Comparison of ENCODE assay signal across 8 cellular contexts in the genomic region with DNA sequence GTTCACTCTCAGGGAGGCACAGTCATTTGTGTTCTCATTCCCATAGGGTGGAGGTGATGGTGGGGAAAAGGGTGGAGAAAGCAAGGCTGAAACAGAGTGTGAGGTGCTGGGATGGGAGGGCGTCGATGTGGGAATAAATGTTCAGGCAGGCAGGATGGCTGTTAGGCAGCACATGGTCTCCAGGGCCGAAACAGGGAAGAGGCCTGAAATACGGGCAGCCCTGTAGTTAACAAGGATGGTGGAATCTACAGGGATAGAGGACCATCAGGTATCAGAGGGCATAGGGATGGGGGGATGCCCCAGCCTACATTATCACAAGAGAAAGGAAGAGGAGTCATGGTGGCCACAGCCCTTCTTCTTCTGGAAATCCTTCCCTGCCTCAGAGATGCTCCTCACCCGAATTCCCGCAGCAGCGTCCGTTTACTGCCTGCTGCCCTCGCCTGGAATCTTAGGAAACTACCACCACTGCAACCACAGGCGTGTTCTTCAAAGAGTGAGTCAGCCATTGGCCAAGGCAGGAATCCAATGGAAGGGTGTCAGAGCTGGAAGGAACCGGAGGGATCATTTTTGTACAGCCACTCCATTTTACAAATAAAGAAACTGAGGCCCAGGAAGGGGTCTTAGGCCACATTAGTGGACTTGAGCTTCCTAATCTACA. TPM values are rescaled to one million over a fixed set of nuclear protein-coding genes. Genes with fewer than 3 reads are reported as not detected.
DNase-seq lines count a peak whose midpoint lies in the region; ATAC-seq, FAIRE-seq and TF ChIP-seq lines count a peak whose summit lies in the region.

No MANE protein-coding gene starts in this region.

- H3K9me3 ChIP-seq in upper lobe of left lung = no peaks in the 10 kb centered on the region

- TF ChIP-seq CTCF in bronchial epithelial cell (IDR thresholded peaks at IDR 0.05; ENCODE audit: insufficient read depth, low read length, severe bottlenecking) (peak; percentile 68), upper lobe of left lung (IDR thresholded peaks at IDR 0.05) (peak; percentile 11 to 56 (median 36))

- WGBS in upper lobe of left lung, 2 donors = 59 to 73% methylated on average over 11 of the region's 11 CpGs

- TF ChIP-seq EP300 in upper lobe of left lung (IDR thresholded peaks at IDR 0.05) = no peak

- H3K27ac ChIP-seq in upper lobe of left lung = no peak overlapping the region

- no peak overlapping the region for H3K4me3 ChIP-seq in bronchial epithelial cell (ENCODE audit: low read depth, low read length)
- no peak overlapping the region for H3K4me3 ChIP-seq in upper lobe of left lung

- DNase-seq in COLO829 (ENCODE audit: low spot score) (peak; percentile 59), NCI-H1092 (lab: John Stamatoyannopoulos, UW) (peak; percentile 9), bronchial epithelial cell (ENCODE audit: low read depth) (peak; percentile 79), left lobe of liver (ENCODE audit: low spot score) (peak; percentile 67), upper lobe of left lung (peak in 1 of 2 donors; percentile 52), NCI-H1436 treated with DMSO at 0.1 percent for 48 hours (lab: John Stamatoyannopoulos, UW) (no peak), NCI-H2227 treated with DMSO at 0.1 percent for 48 hours (lab: John Stamatoyannopoulos, UW) (no peak)
- no peak for DNase-seq in activated T-cell treated with anti-CD3 and anti-CD28 coated beads, Interleukin-2, amount 50 U/mL, for 1 hour

- no peak for FAIRE-seq in bronchial epithelial cell (lab: Jason Lieb, UNC)

- ATAC-seq in left lobe of liver = peak; percentile 98
- peak in 1 of 2 donors; percentile 83 for ATAC-seq in upper lobe of left lung (ENCODE audit: low FRiP score in 2 of 2)

- H3K27me3 ChIP-seq in bronchial epithelial cell (ENCODE audit: control insufficient read depth, insufficient read depth, low read length) (peaks cover 9% of the 10 kb centered on the region), upper lobe of left lung (no peaks in the 10 kb centered on the region)

- peaks cover 0 to 2% (median 0%) of the 10 kb centered on the region in 4 donors for H3K4me1 ChIP-seq in upper lobe of left lung

- TF ChIP-seq POLR2A in upper lobe of left lung (IDR thresholded peaks at IDR 0.05) = no peak

- H3K36me3 ChIP-seq in bronchial epithelial cell (ENCODE audit: control insufficient read depth, insufficient read depth, low read length) (no peaks in the 10 kb centered on the region), upper lobe of left lung (no peaks in the 10 kb centered on the region)

RNA-seq across cellular contexts. Expression of a gene that starts 49.7 kb away (rescaled TPM):
- total RNA-seq in bronchial epithelial cell (8.2 TPM in 2 replicates), left lobe of liver (5.2 TPM), upper lobe of left lung (10 to 100 TPM; 10.5 to 25.1 (median 14.1) TPM)

Comparison
In these comparisons a context has a peak if more than half of its experiments do, and no peak if none do; other contexts are left out.
1. DNase-seq: peak in COLO829 (single experiment), NCI-H1092 (single experiment), bronchial epithelial cell (single experiment) and left lobe of liver (single experiment); none in activated T-cell treated with anti-CD3 and anti-CD28 coated beads, Interleukin-2, amount 50 U/mL, for 1 hour (single experiment), NCI-H1436 treated with DMSO at 0.1 percent for 48 hours (single experiment) and NCI-H2227 treated with DMSO at 0.1 percent for 48 hours (single experiment).